18 cellular contexts compared by ENCODE assay signal in the genomic region with DNA sequence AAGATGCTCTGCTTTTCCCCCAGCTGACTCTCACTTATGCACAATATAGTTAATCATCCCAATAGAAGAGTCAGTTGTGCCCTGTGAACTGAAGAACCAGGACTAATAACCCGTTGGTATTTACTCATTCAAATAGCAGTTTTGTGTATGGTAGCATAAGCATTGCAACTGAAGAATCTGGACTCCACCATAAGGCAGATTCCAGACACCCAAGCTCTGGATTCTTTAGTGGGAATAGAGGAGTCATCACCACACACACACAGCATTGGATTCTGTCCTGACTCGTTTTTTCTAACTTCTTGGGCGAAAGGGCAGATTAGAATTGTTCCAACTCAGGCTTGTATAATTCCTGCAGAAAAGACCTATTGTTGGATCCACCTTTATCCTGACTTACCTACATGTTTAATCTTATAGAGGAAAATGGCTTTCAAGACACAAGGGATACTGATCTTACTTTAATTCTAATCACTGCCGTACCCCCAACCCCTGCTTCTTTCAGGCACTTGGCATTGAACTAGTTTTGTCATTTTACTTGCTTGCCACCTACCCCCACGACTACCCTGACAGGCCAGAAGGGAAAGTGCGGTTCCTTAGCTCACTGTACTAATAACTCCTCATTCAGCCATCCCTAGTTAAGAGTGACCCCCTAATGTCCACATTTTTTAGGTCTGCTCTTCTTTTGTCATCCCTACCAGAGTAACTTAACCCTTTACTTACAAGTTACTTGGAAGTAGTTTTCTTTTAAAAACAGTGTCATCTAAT. TPM values are rescaled to one million over a fixed set of nuclear protein-coding genes. Genes with fewer than 3 reads are reported as not detected.
DNase-seq lines count a peak whose midpoint lies in the region; ATAC-seq, FAIRE-seq and TF ChIP-seq lines count a peak whose summit lies in the region.
"Had no signal": no experiment of that assay in that cellular context is flagged by ENCODE, and none has a peak within 500 bp of the region (broad histone marks: within the 10 kb centered on the region; RNA-seq: fewer than 3 reads in every experiment).

No MANE protein-coding gene starts in this region.

- no peak overlapping the region for H3K4me3 Mint-ChIP-seq in stimulated activated memory B cell treated with anti-CD40 and anti-IgM and Interleukin-4, amounts not matched to agents 10 μg/mL and 1 μg/mL and 100 μg/mL, for 72 hours
- no peak overlapping the region for H3K4me3 Mint-ChIP-seq in activated T-cell treated with anti-CD3 and anti-CD28 coated beads, Interleukin-2, amount 50 U/mL, for 24 hours
- H3K4me3 Mint-ChIP-seq: activated CD4-positive, alpha-beta T cell treated with anti-CD3 and anti-CD28 coated beads, Interleukin-2, amount 10 ng/mL, durations not matched to agents 24 days and 14 days; activated T-cell treated with anti-CD3 and anti-CD28 coated beads, Interleukin-2, amount 50 U/mL, for 4 hours; T-helper 2 cell treated with Interferon-gamma antibody and Interleukin-4, amounts not matched to agents 5 μg/mL and 100 μg/mL, for 36 hours had no signal

- FAIRE-seq in keratinocyte (lab: Jason Lieb, UNC), result peak; percentile 68

- intact Hi-C loops in cardiac septum (cut with DNase I), result no loop called here

- peaks cover 46% of the 10 kb centered on the region for H3K4me1 Mint-ChIP-seq in stimulated activated memory B cell treated with anti-CD40 and anti-IgM and Interleukin-4, amounts not matched to agents 10 μg/mL and 1 μg/mL and 100 μg/mL, for 72 hours
- H3K4me1 Mint-ChIP-seq in activated T-cell treated with anti-CD3 and anti-CD28 coated beads, Interleukin-2, amount 50 U/mL, for 24 hours (ENCODE audit: low read depth), result peaks cover 27% of the 10 kb centered on the region
- H3K4me1 Mint-ChIP-seq: activated CD4-positive, alpha-beta T cell treated with anti-CD3 and anti-CD28 coated beads, Interleukin-2, amount 10 ng/mL, durations not matched to agents 24 days and 14 days had no signal

- no peak overlapping the region for H3K9ac ChIP-seq in keratinocyte (ENCODE audit: control insufficient read depth, extremely low read depth, insufficient read depth, low read length)

- ATAC-seq in stimulated activated memory B cell treated with anti-CD40 and anti-IgM and Interleukin-4, amounts not matched to agents 10 μg/mL and 1 μg/mL and 100 μg/mL, for 72 hours, result no peak
- no peak for ATAC-seq in HG03460 (IDR thresholded peaks at IDR 0.05; ENCODE audit: unreplicated experiment)
- ATAC-seq: activated T-cell treated with anti-CD3 and anti-CD28 coated beads, Interleukin-2, amount 50 U/mL, for 4 hours; left colon had no signal

- H3K9me3 Mint-ChIP-seq in stimulated activated memory B cell treated with anti-CD40 and anti-IgM and Interleukin-4, amounts not matched to agents 10 μg/mL and 1 μg/mL and 100 μg/mL, for 72 hours, result no peaks in the 10 kb centered on the region
- no peaks in the 10 kb centered on the region for H3K9me3 Mint-ChIP-seq in activated T-cell treated with anti-CD3 and anti-CD28 coated beads, Interleukin-2, amount 50 U/mL, for 24 hours
- H3K9me3 Mint-ChIP-seq: activated CD4-positive, alpha-beta T cell treated with anti-CD3 and anti-CD28 coated beads, Interleukin-2, amount 10 ng/mL, durations not matched to agents 24 days and 14 days; activated T-cell treated with anti-CD3 and anti-CD28 coated beads, Interleukin-2, amount 50 U/mL, for 4 hours; T-helper 2 cell treated with Interferon-gamma antibody and Interleukin-4, amounts not matched to agents 5 μg/mL and 100 μg/mL, for 36 hours had no signal

- peak; percentile 23 for DNase-seq in LHCN-M2 (ENCODE audit: low read depth)
- peak; percentile 63 for DNase-seq in brain microvascular endothelial cell
- DNase-seq in keratinocyte (ENCODE audit: low read depth, low spot score), result no peak
- DNase-seq in KG1 (lab: John Stamatoyannopoulos, UW), result no peak
- no peak for DNase-seq in activated T-cell treated with anti-CD3 and anti-CD28 coated beads, Interleukin-2, amount 50 U/mL, for 24 hours
- no peak for DNase-seq in cardiac septum (ENCODE audit: low spot score)
- DNase-seq: activated CD4-positive, alpha-beta T cell treated with anti-CD3 and anti-CD28 coated beads, Interleukin-2, amount 10 ng/mL, durations not matched to agents 24 days and 14 days; activated T-cell treated with anti-CD3 and anti-CD28 coated beads, Interleukin-2, amount 50 U/mL, for 4 hours; amygdala; effector CD4-positive, alpha-beta T cell; GF-D8; H7; heart left ventricle; Karpas-422; left colon had no signal

- no peak overlapping the region for H2AFZ ChIP-seq in keratinocyte (ENCODE audit: control insufficient read depth, low read length)

- H3K36me3 Mint-ChIP-seq in stimulated activated memory B cell treated with anti-CD40 and anti-IgM and Interleukin-4, amounts not matched to agents 10 μg/mL and 1 μg/mL and 100 μg/mL, for 72 hours, result peaks cover 5% of the 10 kb centered on the region
- H3K36me3 Mint-ChIP-seq in activated T-cell treated with anti-CD3 and anti-CD28 coated beads, Interleukin-2, amount 50 U/mL, for 24 hours (ENCODE audit: low read depth), result no peaks in the 10 kb centered on the region

- no peaks in the 10 kb centered on the region for H3K9me1 ChIP-seq in keratinocyte (ENCODE audit: control insufficient read depth, extremely low read depth, insufficient read depth, low read length)

- TF ChIP-seq CTCF in brain microvascular endothelial cell (IDR thresholded peaks at IDR 0.05; ENCODE audit: low read depth, low read length, missing control alignments) (no peak), keratinocyte (optimal IDR thresholded peaks at IDR 0.05 in 1 of 3, IDR thresholded peaks at IDR 0.05 in 1 of 3, conservative IDR thresholded peaks at IDR 0.05 in 1 of 3; ENCODE audit: extremely low read depth in 1 of 3, insufficient read depth in 2 of 3, low read length in 3 of 3) (no peak)

- H3K4me3 ChIP-seq in brain microvascular endothelial cell (ENCODE audit: low read depth, low read length), result no peak overlapping the region
- H3K4me3 ChIP-seq in keratinocyte (ENCODE audit: control insufficient read depth in 2 of 3, extremely low read depth in 1 of 3, insufficient read depth in 2 of 3, low read depth in 1 of 3, low read length in 3 of 3), result no peak overlapping the region
- H3K4me3 ChIP-seq: heart left ventricle had no signal

- H3K27me3 Mint-ChIP-seq in stimulated activated memory B cell treated with anti-CD40 and anti-IgM and Interleukin-4, amounts not matched to agents 10 μg/mL and 1 μg/mL and 100 μg/mL, for 72 hours, result no peaks in the 10 kb centered on the region
- H3K27me3 Mint-ChIP-seq in activated T-cell treated with anti-CD3 and anti-CD28 coated beads, Interleukin-2, amount 50 U/mL, for 24 hours, result no peaks in the 10 kb centered on the region
- H3K27me3 Mint-ChIP-seq: activated CD4-positive, alpha-beta T cell treated with anti-CD3 and anti-CD28 coated beads, Interleukin-2, amount 10 ng/mL, durations not matched to agents 24 days and 14 days had no signal

- peaks cover 39% of the 10 kb centered on the region for H3K79me2 ChIP-seq in keratinocyte (ENCODE audit: control insufficient read depth, insufficient read depth, low read length)

- H3K27me3 ChIP-seq in brain microvascular endothelial cell (replicated peaks) (no peaks in the 10 kb centered on the region), keratinocyte (ENCODE audit: control insufficient read depth, extremely low read depth, insufficient read depth, low read length) (no peaks in the 10 kb centered on the region)
- H3K27me3 ChIP-seq: heart left ventricle had no signal

- peak overlapping the region; percentile 47 for H3K4me2 ChIP-seq in keratinocyte (ENCODE audit: control insufficient read depth, extremely low read depth, insufficient read depth, low read depth, low read length)

- H4K20me1 ChIP-seq in keratinocyte (ENCODE audit: control insufficient read depth, extremely low read depth, insufficient read depth, low read length), result no peaks in the 10 kb centered on the region

- no peaks in the 10 kb centered on the region for H3K36me3 ChIP-seq in brain microvascular endothelial cell (replicated peaks)
- H3K36me3 ChIP-seq in keratinocyte (ENCODE audit: control insufficient read depth in 2 of 2, extremely low read depth in 1 of 2, insufficient read depth in 2 of 2, low read length in 2 of 2), result no peaks in the 10 kb centered on the region
- H3K36me3 ChIP-seq: heart left ventricle had no signal

- H3K27ac Mint-ChIP-seq in stimulated activated memory B cell treated with anti-CD40 and anti-IgM and Interleukin-4, amounts not matched to agents 10 μg/mL and 1 μg/mL and 100 μg/mL, for 72 hours, result peak overlapping the region; percentile 15
- no peak overlapping the region for H3K27ac Mint-ChIP-seq in activated T-cell treated with anti-CD3 and anti-CD28 coated beads, Interleukin-2, amount 50 U/mL, for 24 hours
- H3K27ac Mint-ChIP-seq: activated CD4-positive, alpha-beta T cell treated with anti-CD3 and anti-CD28 coated beads, Interleukin-2, amount 10 ng/mL, durations not matched to agents 24 days and 14 days; T-helper 2 cell treated with Interferon-gamma antibody and Interleukin-4, amounts not matched to agents 5 μg/mL and 100 μg/mL, for 36 hours had no signal

- in situ Hi-C loops in brain microvascular endothelial cell (cut with HindIII; ENCODE audit: low pct_ligation_motif_present, low sequenced_read_pairs), result no loop called here

- H3K27ac ChIP-seq in brain microvascular endothelial cell, result peak overlapping the region; percentile 40
- H3K27ac ChIP-seq in keratinocyte (ENCODE audit: control insufficient read depth, insufficient read depth, low read length), result peak overlapping the region; percentile 19
- H3K27ac ChIP-seq: heart left ventricle had no signal

- dilution Hi-C loops in keratinocyte (cut with MboI; ENCODE audit: extremely low pct_ligation_motif_present, low sequenced_read_pairs), result no loop called here

- H3K9me3 ChIP-seq in keratinocyte (ENCODE audit: control insufficient read depth, low read depth, low read length), result no peaks in the 10 kb centered on the region
- H3K9me3 ChIP-seq: heart left ventricle had no signal

- H3K4me1 ChIP-seq in keratinocyte (ENCODE audit: control insufficient read depth, extremely low read depth, insufficient read depth, low read length), result peaks cover 27% of the 10 kb centered on the region

RNA-seq across cellular contexts. Expression of a gene that starts 42.2 kb away (rescaled TPM):
- total RNA-seq in LHCN-M2 (2014; rRNA removed), result 15.2 and 19.3 TPM in 2 replicates
- polyA plus RNA-seq in LHCN-M2 (2012), result 6.3 TPM
- polyA plus RNA-seq in keratinocyte, result 6.4 to 10.7 TPM (median 7.8 TPM) in 3 replicates
- polyA plus RNA-seq in keratinocyte (2011; ENCODE audit: low read depth), result 13.0 TPM
- polyA plus RNA-seq in keratinocyte (2011; cell fraction: cytosol; rRNA removed), result 7.3 and 12.8 TPM in 2 replicates
- polyA plus RNA-seq in keratinocyte (2011; cell fraction: nucleus; rRNA removed), result 8.1 and 12.8 TPM in 2 replicates
- 6.0 and 7.7 TPM in 2 replicates for polyA plus RNA-seq in keratinocyte (2012; ENCODE audit: low replicate concordance)
- polyA minus RNA-seq in keratinocyte, result 1.3 to 6.6 TPM (median 3.9 TPM) in 3 replicates
- polyA minus RNA-seq in keratinocyte (2011; cell fraction: cytosol; rRNA and poly(A)+ RNA removed), result 7.7 TPM
- polyA minus RNA-seq in keratinocyte (2011; cell fraction: nucleus; rRNA and poly(A)+ RNA removed), result 3.2 and 7.1 TPM in 2 replicates
- total RNA-seq in cardiac septum, result 17.2 TPM

RNA-seq across cellular contexts. Expression of a gene that starts 42.4 kb away (rescaled TPM):
- 1,343 and 2,157 TPM in 2 replicates for total RNA-seq in LHCN-M2 (2014; rRNA removed)
- polyA plus RNA-seq in LHCN-M2 (2012), result 2,998 TPM
- polyA plus RNA-seq in keratinocyte, result 3,052 to 3,406 TPM (median 3,375 TPM) in 3 replicates
- polyA plus RNA-seq in keratinocyte (2011; ENCODE audit: low read depth), result 859 TPM
- polyA plus RNA-seq in keratinocyte (2011; cell fraction: cytosol; rRNA removed), result 3,790 and 4,140 TPM in 2 replicates
- polyA plus RNA-seq in keratinocyte (2011; cell fraction: nucleus; rRNA removed), result 1,088 and 1,197 TPM in 2 replicates
- 2,404 and 3,418 TPM in 2 replicates for polyA plus RNA-seq in keratinocyte (2012; ENCODE audit: low replicate concordance)
- polyA minus RNA-seq in keratinocyte, result 1,221 to 2,039 TPM (median 1,400 TPM) in 3 replicates
- polyA minus RNA-seq in keratinocyte (2011; cell fraction: cytosol; rRNA and poly(A)+ RNA removed), result 1,819 TPM
- polyA minus RNA-seq in keratinocyte (2011; cell fraction: nucleus; rRNA and poly(A)+ RNA removed), result 303 and 392 TPM in 2 replicates
- 798 TPM for total RNA-seq in cardiac septum

Comparison
In these comparisons a context has a peak if more than half of its experiments do, and no peak if none do; other contexts are left out.
1. DNase-seq: peak in LHCN-M2 (single experiment) and brain microvascular endothelial cell (single experiment); none in keratinocyte (single experiment), KG1 (single experiment), activated T-cell treated with anti-CD3 and anti-CD28 coated beads, Interleukin-2, amount 50 U/mL, for 24 hours (single experiment) and cardiac septum (single experiment).